ENCODE assay signal across 8 cellular contexts in genomic region chr5:157222506-157223230, GRCh38. TPM values are rescaled to one million over a fixed set of nuclear protein-coding genes. Genes with fewer than 3 reads are reported as not detected.
DNase-seq lines count a peak whose midpoint lies in the region; ATAC-seq and TF ChIP-seq lines count a peak whose summit lies in the region.

No MANE protein-coding gene starts in this region.

- H2AK5ac ChIP-seq in mesendoderm (ENCODE audit: low read length): no peak overlapping the region

- H3K36me3 ChIP-seq in mesendoderm (ENCODE audit: control insufficient read depth, insufficient read depth, low read length) (no peaks in the 10 kb centered on the region), ovary (no peaks in the 10 kb centered on the region)

- H3K9ac ChIP-seq in mesendoderm (ENCODE audit: low read length): no peak overlapping the region

- no peak overlapping the region for H4K8ac ChIP-seq in mesendoderm (ENCODE audit: low read depth, low read length)

- peaks cover 2% of the 10 kb centered on the region for H3K9me3 Mint-ChIP-seq in activated naive CD8-positive, alpha-beta T cell treated with anti-CD3 and anti-CD28 coated beads for 36 hours

- H3K4me1 ChIP-seq in mesendoderm (ENCODE audit: control insufficient read depth, low read depth, low read length): no peaks in the 10 kb centered on the region
- H3K4me1 ChIP-seq in ovary (ENCODE audit: insufficient read depth): no peaks in the 10 kb centered on the region

- H3K4me2 ChIP-seq in mesendoderm (ENCODE audit: low read length): no peak overlapping the region

- ATAC-seq in GM19035 (IDR thresholded peaks at IDR 0.05; ENCODE audit: unreplicated experiment): no peak
- ATAC-seq in GM21619 (IDR thresholded peaks at IDR 0.05; ENCODE audit: unreplicated experiment): no peak

- no peaks in the 10 kb centered on the region for H3K79me1 ChIP-seq in mesendoderm (ENCODE audit: low read length)

- no peak overlapping the region for H2BK120ac ChIP-seq in mesendoderm (ENCODE audit: low read depth, low read length)

- H3K36me3 Mint-ChIP-seq in activated naive CD8-positive, alpha-beta T cell treated with anti-CD3 and anti-CD28 coated beads for 36 hours: peaks cover 89% of the 10 kb centered on the region

- no peak overlapping the region for H3K23ac ChIP-seq in mesendoderm (ENCODE audit: low read length)

- TF ChIP-seq POLR2A in ovary (IDR thresholded peaks at IDR 0.05): no peak

- H3K27ac ChIP-seq in mesendoderm (ENCODE audit: low read depth, low read length) (no peak overlapping the region), ovary (no peak overlapping the region)

- no peak overlapping the region for H3K4ac ChIP-seq in mesendoderm (ENCODE audit: low read depth, low read length)

- no peak for TF ChIP-seq EP300 in ovary (IDR thresholded peaks at IDR 0.05)

- H3K27me3 ChIP-seq in mesendoderm (ENCODE audit: insufficient read depth, low read length, poor library complexity): no peaks in the 10 kb centered on the region
- H3K27me3 ChIP-seq in ovary: no peaks in the 10 kb centered on the region

- intact Hi-C loops in ovary (cut with DNase I): no loop called here

- no peaks in the 10 kb centered on the region for H3K27me3 Mint-ChIP-seq in activated naive CD8-positive, alpha-beta T cell treated with anti-CD3 and anti-CD28 coated beads for 36 hours

- H3K18ac ChIP-seq in mesendoderm (ENCODE audit: low read length): no peak overlapping the region

- H3K4me3 ChIP-seq in mesendoderm (ENCODE audit: low read length): no peak overlapping the region
- no peak overlapping the region for H3K4me3 ChIP-seq in ovary

- no peak overlapping the region for H3K56ac ChIP-seq in mesendoderm (ENCODE audit: low read length)

- no peak overlapping the region for H2BK5ac ChIP-seq in mesendoderm (ENCODE audit: low read length)

- no peak overlapping the region for H4K5ac ChIP-seq in mesendoderm (ENCODE audit: low read length)

- no peaks in the 10 kb centered on the region for H3K79me2 ChIP-seq in mesendoderm (ENCODE audit: control insufficient read depth, insufficient read depth, low read length)

- no peak for TF ChIP-seq CTCF in ovary (IDR thresholded peaks at IDR 0.05)

- WGBS in mesendoderm (ENCODE audit: extremely low coverage, insufficient coverage, low lambda C conversion rate): no CpG with 5 or more reads among the region's 10 CpGs
- WGBS in ovary, 3 donors: 87 to 88% (median 88%) methylated on average over 10 of the region's 10 CpGs

- peak overlapping the region; percentile 93 for H3K4me3 Mint-ChIP-seq in activated naive CD8-positive, alpha-beta T cell treated with anti-CD3 and anti-CD28 coated beads for 36 hours

- no peak overlapping the region for H2BK15ac ChIP-seq in mesendoderm (replicated peaks; ENCODE audit: low read depth)

- peak overlapping the region; percentile 99 for H3K27ac Mint-ChIP-seq in activated naive CD8-positive, alpha-beta T cell treated with anti-CD3 and anti-CD28 coated beads for 36 hours

- DNase-seq in ELR (ENCODE audit: low read depth) (peak; percentile 31), SKM-1 treated with dmso at 0.1 percent for 144 hours (lab: John Stamatoyannopoulos, UW; ENCODE audit: unreplicated experiment) (peak; percentile 43), mesendoderm (no peak), ovary (no peak)
- peak; percentile 73 for DNase-seq in activated naive CD8-positive, alpha-beta T cell treated with anti-CD3 and anti-CD28 coated beads for 36 hours
- DNase-seq in stimulated activated CD4-positive, alpha-beta T cell treated with anti-CD3 and anti-CD28 coated beads, Interleukin-12 subunit alpha, Interleukin-12 subunit beta, amount 100 ng/mL, for 48 hours (ENCODE audit: low read depth in 2 of 3, low spot score in 1 of 3): peak; percentile 61 to 83 (median 73)

- H3K9me3 ChIP-seq in ovary: no peaks in the 10 kb centered on the region

- H3K4me1 Mint-ChIP-seq in activated naive CD8-positive, alpha-beta T cell treated with anti-CD3 and anti-CD28 coated beads for 36 hours: peaks cover 88% of the 10 kb centered on the region

RNA-seq across cellular contexts. Expression of gene ITK, which starts 42.0 kb away (rescaled TPM):
- total RNA-seq in activated naive CD8-positive, alpha-beta T cell treated with anti-CD3 and anti-CD28 coated beads for 36 hours: 100 to 1,000 TPM; 200 to 204 TPM
- 0.15 TPM for polyA plus RNA-seq in mesendoderm (2013, experiment 1 of 2)
- 0.14 TPM for polyA plus RNA-seq in mesendoderm (2013, experiment 2 of 2)
- total RNA-seq in ovary: 1 to 10 TPM in 4 of 7 donors, under 1 TPM in 3; 0.35 to 2.1 (median 1.5) TPM
- polyA plus RNA-seq in ovary: 1 to 10 TPM in 1 of 2 donors, under 1 TPM in 1; 0.36 to 1.9 TPM

RNA-seq across cellular contexts. Expression of gene CYFIP2, which starts 43.3 kb away (rescaled TPM):
- total RNA-seq in activated naive CD8-positive, alpha-beta T cell treated with anti-CD3 and anti-CD28 coated beads for 36 hours: 100 to 1,000 TPM; 324 to 325 TPM
- 37.7 TPM for polyA plus RNA-seq in mesendoderm (2013, experiment 1 of 2)
- 37.3 TPM for polyA plus RNA-seq in mesendoderm (2013, experiment 2 of 2)
- total RNA-seq in ovary: 10 to 100 TPM in 6 of 7 donors, 1 to 10 TPM in 1; 5.6 to 22.2 (median 17.1) TPM
- 10 to 100 TPM in 1 of 2 donors, 1 to 10 TPM in 1; 4.9 to 39.8 TPM for polyA plus RNA-seq in ovary

RNA-seq across cellular contexts. Expression of gene GARIN3, which starts 56.6 kb away (rescaled TPM):
- under 1 TPM; 0.46 to 0.47 TPM for total RNA-seq in activated naive CD8-positive, alpha-beta T cell treated with anti-CD3 and anti-CD28 coated beads for 36 hours
- polyA plus RNA-seq in mesendoderm (2013, experiment 1 of 2): not detected
- not detected for polyA plus RNA-seq in mesendoderm (2013, experiment 2 of 2)
- total RNA-seq in ovary: not detected
- polyA plus RNA-seq in ovary: not detected

Comparison
In these comparisons a context has a peak if more than half of its experiments do, and no peak if none do; other contexts are left out.
1. DNase-seq: peak in ELR (single experiment), SKM-1 treated with dmso at 0.1 percent for 144 hours (single experiment), activated naive CD8-positive, alpha-beta T cell treated with anti-CD3 and anti-CD28 coated beads for 36 hours (single experiment) and stimulated activated CD4-positive, alpha-beta T cell treated with anti-CD3 and anti-CD28 coated beads, Interleukin-12 subunit alpha, Interleukin-12 subunit beta, amount 100 ng/mL, for 48 hours (3 of 3); none in mesendoderm (single experiment) and ovary (0 of 5).
2. RNA of gene ITK, which starts 42.0 kb away (total RNA-seq): 200 to 204 TPM in activated naive CD8-positive, alpha-beta T cell treated with anti-CD3 and anti-CD28 coated beads for 36 hours; 0.35 to 2.1 TPM in ovary; every median in the first group is over 10 times any median in the second.
3. RNA of gene CYFIP2, which starts 43.3 kb away (total RNA-seq): 324 to 325 TPM in activated naive CD8-positive, alpha-beta T cell treated with anti-CD3 and anti-CD28 coated beads for 36 hours; 5.6 to 22.2 TPM in ovary; every median in the first group is over 10 times any median in the second.